Comparison of ENCODE assay signal across 17 cellular contexts in the genomic region with DNA sequence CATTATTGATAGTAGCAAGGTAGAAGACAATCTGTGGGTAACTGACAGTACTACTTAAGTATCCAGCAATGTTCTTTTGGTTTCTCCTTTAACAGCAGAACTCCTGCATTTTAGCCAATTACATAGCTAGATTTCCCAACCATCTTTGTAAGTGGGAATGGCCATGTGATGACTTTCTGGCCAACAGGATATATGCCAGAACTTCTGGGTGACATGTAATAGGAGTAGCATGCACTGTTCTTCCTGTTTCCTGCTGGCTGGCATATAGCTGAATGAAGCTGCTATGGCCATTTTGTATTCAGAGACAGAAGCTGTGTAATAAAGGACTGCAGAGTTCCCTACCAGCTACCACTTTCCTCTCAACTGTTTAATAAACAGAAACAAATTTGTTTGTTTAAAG. TPM values are rescaled to one million over a fixed set of nuclear protein-coding genes. Genes with fewer than 3 reads are reported as not detected.
DNase-seq lines count a peak whose midpoint lies in the region; ATAC-seq, FAIRE-seq and TF ChIP-seq lines count a peak whose summit lies in the region.
"Had no signal": no experiment of that assay in that cellular context is flagged by ENCODE, and none has a peak within 500 bp of the region (broad histone marks: within the 10 kb centered on the region; RNA-seq: fewer than 3 reads in every experiment).

No MANE protein-coding gene starts in this region.

- H3K27me3 ChIP-seq in mesenchymal stem cell (ENCODE audit: control insufficient read depth in 1 of 2, insufficient read depth in 1 of 2, low read length in 2 of 2) (no peaks in the 10 kb centered on the region), testis (no peaks in the 10 kb centered on the region)
- H3K27me3 ChIP-seq: BLaER1, uterus had no signal

- H2BK120ac ChIP-seq in mesenchymal stem cell (ENCODE audit: low read depth, low read length), result no peak overlapping the region

- H3K36me3 ChIP-seq in mesenchymal stem cell (ENCODE audit: control insufficient read depth in 1 of 2, insufficient read depth in 2 of 2, low read depth in 1 of 2, low read length in 2 of 2) (peaks cover under 1 to 41% of the 10 kb centered on the region in 2 experiments), testis (ENCODE audit: low read depth, missing control alignments) (no peaks in the 10 kb centered on the region)
- H3K36me3 ChIP-seq: uterus had no signal

- no peak for DNase-seq in GM12891 (ENCODE audit: insufficient read length, low spot score)
- peak; percentile 6 for DNase-seq in MV-4-11 (lab: John Stamatoyannopoulos, UW)
- peak; percentile 62 to 66 for DNase-seq in cardiac fibroblast (ENCODE audit: low read depth in 2 of 2)
- DNase-seq in mesenchymal stem cell, result peak; percentile 61
- no peak for DNase-seq in testis
- DNase-seq in AML-193 (lab: John Stamatoyannopoulos, UW), result no peak
- DNase-seq: activated naive CD8-positive, alpha-beta T cell treated with anti-CD3 and anti-CD28 coated beads, Interleukin-2, amount 10 ng/mL, durations not matched to agents 7 days and 5 days; hypothalamus; NCI-H1930; NCI-H510A; Right ventricle myocardium superior; stimulated activated CD4-positive, alpha-beta T cell treated with anti-CD3 and anti-CD28 coated beads, Interleukin-2, amount 100 ng/mL, for 48 hours; uterus had no signal

- H3K9me3 ChIP-seq in mesenchymal stem cell (ENCODE audit: control insufficient read depth, low read length) (no peaks in the 10 kb centered on the region), testis (no peaks in the 10 kb centered on the region)
- H3K9me3 ChIP-seq: BLaER1, uterus had no signal

- ATAC-seq in HG03196 (IDR thresholded peaks at IDR 0.05; ENCODE audit: unreplicated experiment), result no peak

- peak; percentile 66 for FAIRE-seq in GM12891 (lab: Jason Lieb, UNC)
- FAIRE-seq: D721Med had no signal

- no peak for TF ChIP-seq POLR2A in GM12891 (IDR thresholded peaks at IDR 0.05; ENCODE audit: low read depth, low read length)
- TF ChIP-seq POLR2A in testis (IDR thresholded peaks at IDR 0.05), result no peak

- no peak overlapping the region for H3K4me3 ChIP-seq in cardiac fibroblast (replicated peaks in 1 of 2; ENCODE audit: low read depth in 2 of 2, low read length in 2 of 2)
- no peak overlapping the region for H3K4me3 ChIP-seq in mesenchymal stem cell (ENCODE audit: insufficient read depth in 1 of 2, low read depth in 1 of 2, low read length in 2 of 2)
- H3K4me3 ChIP-seq in testis, result no peak overlapping the region
- H3K4me3 ChIP-seq: BLaER1, skin epidermis, uterus had no signal

- no peak overlapping the region for H3K9ac ChIP-seq in mesenchymal stem cell (ENCODE audit: low read length)
- H3K9ac ChIP-seq: BLaER1 had no signal

- no peak overlapping the region for H2AK5ac ChIP-seq in mesenchymal stem cell (ENCODE audit: low read length, severe bottlenecking)

- TF ChIP-seq CTCF in cardiac fibroblast (IDR thresholded peaks at IDR 0.05; ENCODE audit: low read depth, low read length), result no peak
- no peak for TF ChIP-seq CTCF in testis (IDR thresholded peaks at IDR 0.05)

- no peak overlapping the region for H3K18ac ChIP-seq in mesenchymal stem cell (ENCODE audit: low read depth in 1 of 2, low read length in 2 of 2)

- no peak overlapping the region for H3K4me2 ChIP-seq in mesenchymal stem cell (ENCODE audit: low read length, poor library complexity, severe bottlenecking)
- H3K4me2 ChIP-seq: BLaER1 had no signal

- intact Hi-C loops in testis (cut with DNase I; ENCODE audit: low total_unique reads), result no loop called here

- H4K91ac ChIP-seq in mesenchymal stem cell (ENCODE audit: low read length), result no peak overlapping the region

- H3K14ac ChIP-seq in mesenchymal stem cell (ENCODE audit: low read length in 2 of 2), result no peak overlapping the region

- H3K23ac ChIP-seq in mesenchymal stem cell (ENCODE audit: low read length in 2 of 2), result no peak overlapping the region

- H3K4ac ChIP-seq in mesenchymal stem cell (ENCODE audit: low read depth in 1 of 2, low read length in 2 of 2), result no peak overlapping the region

- no peak overlapping the region for H2BK12ac ChIP-seq in mesenchymal stem cell (ENCODE audit: low read length in 2 of 2)

- H3K4me1 ChIP-seq in mesenchymal stem cell (ENCODE audit: control insufficient read depth, insufficient read depth, low read depth, low read length) (no peaks in the 10 kb centered on the region), testis (no peaks in the 10 kb centered on the region)
- H3K4me1 ChIP-seq: BLaER1, uterus had no signal

- H2BK15ac ChIP-seq in mesenchymal stem cell (ENCODE audit: low read depth, poor library complexity, severe bottlenecking), result no peak overlapping the region

- peak overlapping the region; percentile 60 for H4K8ac ChIP-seq in mesenchymal stem cell (ENCODE audit: low read length)

- H3K79me1 ChIP-seq in mesenchymal stem cell (replicated peaks; ENCODE audit: low read length, poor library complexity, severe bottlenecking), result peaks cover 2% of the 10 kb centered on the region

- no peak overlapping the region for H2AFZ ChIP-seq in mesenchymal stem cell (ENCODE audit: low read depth, low read length)

- H3K27ac ChIP-seq in mesenchymal stem cell (ENCODE audit: low read length, poor library complexity, severe bottlenecking), result no peak overlapping the region
- H3K27ac ChIP-seq in testis, result no peak overlapping the region
- H3K27ac ChIP-seq: BLaER1, skin epidermis, uterus had no signal

- H2BK5ac ChIP-seq in mesenchymal stem cell (ENCODE audit: low read depth, low read length, poor library complexity, severe bottlenecking), result no peak overlapping the region

TF ChIP-seq in GM12891, 5 proteins besides CTCF, POLR2A, EP300 and RAD21:
- TF ChIP-seq POU2F2 (IDR thresholded peaks at IDR 0.05; ENCODE audit: low read depth, low read length) (no peak), SPI1 (IDR thresholded peaks at IDR 0.05; ENCODE audit: low read depth, low read length) (no peak), TAF1 (IDR thresholded peaks at IDR 0.05; ENCODE audit: low read depth, low read length) (no peak), PAX5 (IDR thresholded peaks at IDR 0.05; ENCODE audit: insufficient read depth, low read length, severe bottlenecking) (no peak), POLR2AphosphoS5 (IDR thresholded peaks at IDR 0.05; ENCODE audit: low read depth, low read length) (no peak)
TF ChIP-seq in GM12891: peak in this region for 0.

RNA-seq across cellular contexts. Expression of gene SPICE1, which starts 18.0 kb away (rescaled TPM):
- polyA plus RNA-seq in GM12891 (2012; ENCODE audit: low read depth, missing spikeins), result 3.7 TPM
- polyA plus RNA-seq in mesenchymal stem cell (2013, experiment 1 of 2), result 6.3 TPM
- polyA plus RNA-seq in mesenchymal stem cell (2013, experiment 2 of 2), result 6.0 TPM
- total RNA-seq in testis, result 10 to 100 TPM; 29.4 to 31.2 TPM
- polyA plus RNA-seq in testis (ENCODE audit: insufficient read depth, low read depth, low replicate concordance), result 12.6 TPM

RNA-seq across cellular contexts. Expression of gene SIDT1, which starts 35.4 kb away (rescaled TPM):
- 16.9 TPM for polyA plus RNA-seq in GM12891 (2012; ENCODE audit: low read depth, missing spikeins)
- not detected for polyA plus RNA-seq in mesenchymal stem cell (2013, experiment 1 of 2)
- not detected for polyA plus RNA-seq in mesenchymal stem cell (2013, experiment 2 of 2)
- total RNA-seq in testis, result 1 to 10 TPM; 5.9 to 8.6 TPM
- 5.0 TPM for polyA plus RNA-seq in testis (ENCODE audit: insufficient read depth, low read depth, low replicate concordance)

RNA-seq across cellular contexts. Expression of gene CFAP44, which starts 55.6 kb away (rescaled TPM):
- 3.9 TPM for polyA plus RNA-seq in GM12891 (2012; ENCODE audit: low read depth, missing spikeins)
- polyA plus RNA-seq in mesenchymal stem cell (2013, experiment 1 of 2), result 1.0 TPM
- 1.1 TPM for polyA plus RNA-seq in mesenchymal stem cell (2013, experiment 2 of 2)
- total RNA-seq in testis, result 10 to 100 TPM; 17.2 to 23.0 TPM
- polyA plus RNA-seq in testis (ENCODE audit: insufficient read depth, low read depth, low replicate concordance), result 14.1 TPM

Comparison
In these comparisons a context has a peak if more than half of its experiments do, and no peak if none do; other contexts are left out.
1. DNase-seq: peak in MV-4-11 (single experiment), cardiac fibroblast (2 of 2) and mesenchymal stem cell (single experiment); none in GM12891 (single experiment), testis (single experiment) and AML-193 (0 of 2).